ENCODE assay signal across 1 cellular context in genomic region chr2:12674644-12675328, GRCh38.
A peak's percentile ranks its signal among the peaks of the same experiment; 100 is the strongest.
TF ChIP-seq lines count a peak whose summit lies in the region.

No MANE protein-coding gene starts in this region.

TF ChIP-seq in K562, 482 proteins besides CTCF, POLR2A, EP300 and RAD21 (continued from another document):
- TF ChIP-seq ZNF639 (CRISPR knock-in tag; conservative IDR thresholded peaks at IDR 0.05 in 1 of 2, IDR thresholded peaks at IDR 0.05 in 1 of 2): no peak
- no peak for TF ChIP-seq ZNF436 (CRISPR knock-in tag; IDR thresholded peaks at IDR 0.05)
- no peak for TF ChIP-seq HMG20B (CRISPR knock-in tag; IDR thresholded peaks at IDR 0.05)
- TF ChIP-seq ZNF197 (CRISPR knock-in tag; IDR thresholded peaks at IDR 0.05; ENCODE audit: low read depth): no peak
- TF ChIP-seq FOSL1 (tag; conservative IDR thresholded peaks at IDR 0.05): no peak
- TF ChIP-seq BDP1 (IDR thresholded peaks at IDR 0.05; ENCODE audit: insufficient read depth, insufficient read length): no peak
- no peak for TF ChIP-seq MBD1 (CRISPR knock-in tag; IDR thresholded peaks at IDR 0.05)
- TF ChIP-seq POLR2AphosphoS2 (IDR thresholded peaks at IDR 0.05; ENCODE audit: low read length): no peak
- no peak for TF ChIP-seq ZNF79 (CRISPR knock-in tag; IDR thresholded peaks at IDR 0.05; ENCODE audit: low read depth)
- TF ChIP-seq SAFB (IDR thresholded peaks at IDR 0.05; ENCODE audit: borderline replicate concordance, low read depth, low read length): no peak
- TF ChIP-seq NUFIP1 (IDR thresholded peaks at IDR 0.05; ENCODE audit: partially characterized antibody): no peak
- no peak for TF ChIP-seq NR2C1 (IDR thresholded peaks at IDR 0.05)
- TF ChIP-seq NR2C1 (tag; IDR thresholded peaks at IDR 0.05): 0 out of 2 replicates have a peak, but pooled peaks have one; percentile 23
- TF ChIP-seq POLR2AphosphoS5 (IDR thresholded peaks at IDR 0.05; ENCODE audit: control insufficient read depth, insufficient read depth, low read depth, low read length): no peak
- no peak for TF ChIP-seq PHF21A (IDR thresholded peaks at IDR 0.05; ENCODE audit: borderline replicate concordance, low read depth)
- TF ChIP-seq MLX (CRISPR knock-in tag; conservative IDR thresholded peaks at IDR 0.05): no peak
- no peak for TF ChIP-seq ZFPM2 (CRISPR knock-in tag; IDR thresholded peaks at IDR 0.05)
- TF ChIP-seq ERF (CRISPR knock-in tag; IDR thresholded peaks at IDR 0.05): no peak
- TF ChIP-seq IRF9 (tag; IDR thresholded peaks at IDR 0.05): no peak
- no peak for TF ChIP-seq ILK (tag; IDR thresholded peaks at IDR 0.05; ENCODE audit: borderline replicate concordance, low read depth)
- TF ChIP-seq ZNF512 (tag; IDR thresholded peaks at IDR 0.05): no peak
- TF ChIP-seq ZC3H4 (CRISPR knock-in tag; IDR thresholded peaks at IDR 0.05; ENCODE audit: borderline replicate concordance): no peak
- peak; percentile 43 for TF ChIP-seq C11orf30 (IDR thresholded peaks at IDR 0.05; ENCODE audit: low read depth)
- no peak for TF ChIP-seq GATA2 (CRISPR knock-in tag; IDR thresholded peaks at IDR 0.05)
- TF ChIP-seq NCOR1 (IDR thresholded peaks at IDR 0.05): no peak
- TF ChIP-seq ATF6 (CRISPR knock-in tag; IDR thresholded peaks at IDR 0.05): no peak
- TF ChIP-seq ESRRA (IDR thresholded peaks at IDR 0.05; ENCODE audit: borderline replicate concordance, low read depth): peak; percentile 73; the same call in 1 of the 2 replicates
- TF ChIP-seq GABPA (tag; conservative IDR thresholded peaks at IDR 0.05; ENCODE audit: low read depth): no peak
- no peak for TF ChIP-seq ZNF766 (CRISPR knock-in tag; conservative IDR thresholded peaks at IDR 0.05)
- TF ChIP-seq MCM3 (IDR thresholded peaks at IDR 0.05): no peak
- no peak for TF ChIP-seq CBX2 (IDR thresholded peaks at IDR 0.05; ENCODE audit: insufficient read depth, low read length, poor library complexity, severe bottlenecking)
- TF ChIP-seq HDAC2 (IDR thresholded peaks at IDR 0.05): no peak
